ENCODE assay signal across 8 cellular contexts in the genomic region with DNA sequence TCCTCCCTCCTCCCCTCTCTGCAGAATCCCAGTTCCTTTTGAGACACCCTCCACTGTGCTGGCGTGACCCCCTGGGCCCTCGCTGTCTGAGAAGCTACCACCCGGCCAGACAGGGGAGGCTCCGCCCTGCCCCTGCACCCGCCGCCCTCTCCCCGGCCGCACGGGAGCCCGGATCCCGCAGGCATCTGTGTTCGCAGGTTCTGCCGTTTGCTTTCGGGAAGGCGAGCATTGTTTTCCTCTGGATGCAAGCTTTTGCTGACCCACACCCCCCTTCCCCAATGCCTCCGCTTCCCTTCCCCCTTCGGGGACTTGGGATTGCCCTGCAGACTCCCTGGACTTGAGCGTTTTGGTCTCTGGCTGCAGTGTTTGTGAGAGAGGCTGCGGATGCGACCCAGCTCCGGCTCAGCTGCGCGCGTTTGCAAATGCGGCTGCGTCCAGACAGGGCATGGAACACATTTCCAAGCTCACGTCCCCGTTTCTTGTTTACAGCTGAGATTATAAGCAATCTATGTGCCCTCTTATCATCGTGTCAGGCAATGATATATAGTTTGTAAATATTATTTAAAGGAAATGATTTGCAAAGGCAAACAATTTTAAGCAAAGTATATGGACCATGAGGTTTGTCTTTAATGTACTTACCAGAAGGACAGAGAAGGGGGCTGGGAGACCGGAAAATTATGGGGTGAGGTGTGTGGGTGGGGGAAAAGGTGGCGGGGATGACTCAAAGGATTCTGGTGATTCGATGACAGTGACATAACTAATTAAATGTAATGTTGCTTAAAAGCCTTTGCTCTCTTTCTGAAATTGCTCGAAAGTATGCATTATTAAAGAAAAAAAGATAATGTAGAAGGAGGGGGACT.
DNase-seq lines count a peak whose midpoint lies in the region; ATAC-seq and TF ChIP-seq lines count a peak whose summit lies in the region.

No MANE protein-coding gene starts in this region.

- no peaks in the 10 kb centered on the region for H4K20me1 ChIP-seq in BLaER1
- H4K20me1 ChIP-seq in GM23338 (replicated peaks; ENCODE audit: insufficient read depth), result no peaks in the 10 kb centered on the region

- DNase-seq in GM23338 (ENCODE audit: low spot score) (peak; percentile 84), NCI-H1694 treated with DMSO at 0.1 percent for 48 hours (lab: John Stamatoyannopoulos, UW) (peak; percentile 79), fibroblast of mammary gland (ENCODE audit: low read depth) (peak; percentile 64), cortex of kidney (lab: John Stamatoyannopoulos, UW) (no peak)
- peak; percentile 83 for DNase-seq in activated CD8-positive, alpha-beta T cell treated with anti-CD3 and anti-CD28 coated beads for 36 hours

- H3K36me3 ChIP-seq in BLaER1 (no peaks in the 10 kb centered on the region), GM23338 (ENCODE audit: insufficient read depth) (no peaks in the 10 kb centered on the region), muscle layer of duodenum (ENCODE audit: control insufficient read depth in 1 of 2, insufficient read depth in 2 of 2, low read length in 2 of 2) (no peaks in the 10 kb centered on the region), subcutaneous abdominal adipose tissue (ENCODE audit: control insufficient read depth in 5 of 5, insufficient read depth in 5 of 5, low read length in 5 of 5) (no peaks in the 10 kb centered on the region)

- peak overlapping the region; percentile 92 for H3K27ac Mint-ChIP-seq in GM23338
- peak overlapping the region; percentile 77 for H3K27ac Mint-ChIP-seq in activated CD8-positive, alpha-beta T cell treated with anti-CD3 and anti-CD28 coated beads for 36 hours

- H3K27me3 ChIP-seq in BLaER1, result peaks cover 30% of the 10 kb centered on the region
- H3K27me3 ChIP-seq in GM23338 (ENCODE audit: insufficient read depth), result no peaks in the 10 kb centered on the region
- H3K27me3 ChIP-seq in muscle layer of duodenum (ENCODE audit: low read depth, low read length), result no peaks in the 10 kb centered on the region
- H3K27me3 ChIP-seq in subcutaneous abdominal adipose tissue (ENCODE audit: control insufficient read depth in 5 of 5, insufficient read depth in 4 of 5, low read length in 5 of 5), result no peaks in the 10 kb centered on the region

- intact Hi-C loops in activated CD8-positive, alpha-beta T cell treated with anti-CD3 and anti-CD28 coated beads for 36 hours (cut with micrococcal nuclease), result no loop called here

- no peaks in the 10 kb centered on the region for H3K36me3 Mint-ChIP-seq in GM23338 (ENCODE audit: low read depth)
- no peaks in the 10 kb centered on the region for H3K36me3 Mint-ChIP-seq in activated CD8-positive, alpha-beta T cell treated with anti-CD3 and anti-CD28 coated beads for 36 hours (ENCODE audit: low read depth)

- no peaks in the 10 kb centered on the region for H3K79me2 ChIP-seq in GM23338 (replicated peaks; ENCODE audit: insufficient read depth)

- 0 out of 2 replicates have a peak, but pooled peaks cover 9% of the 10 kb centered on the region for H3F3A ChIP-seq in GM23338 (replicated peaks; ENCODE audit: low read depth)

- H3K27ac ChIP-seq in BLaER1, result no peak overlapping the region
- peak overlapping the region; percentile 98 for H3K27ac ChIP-seq in GM23338 (ENCODE audit: low read depth)
- H3K27ac ChIP-seq in muscle layer of duodenum (ENCODE audit: low read length), result no peak overlapping the region
- peak overlapping the region; percentile 80 for H3K27ac ChIP-seq in subcutaneous abdominal adipose tissue (ENCODE audit: low read depth, low read length)

- H3K4me1 Mint-ChIP-seq in GM23338, result peaks cover 27% of the 10 kb centered on the region
- peaks cover 27% of the 10 kb centered on the region for H3K4me1 Mint-ChIP-seq in activated CD8-positive, alpha-beta T cell treated with anti-CD3 and anti-CD28 coated beads for 36 hours (ENCODE audit: low read depth)

- H3K4me3 ChIP-seq in BLaER1 (peak overlapping the region; percentile 51), GM23338 (peak overlapping the region; percentile 73), fibroblast of mammary gland (ENCODE audit: control insufficient read depth, low read depth, low read length) (peak overlapping the region; percentile 68), muscle layer of duodenum (ENCODE audit: low read depth in 1 of 2, low read length in 2 of 2) (peak overlapping the region; percentile 70 to 87), subcutaneous abdominal adipose tissue (ENCODE audit: low read depth in 1 of 5, low read length in 5 of 5) (peak overlapping the region; percentile 73 to 91 (median 82))

- peaks cover 9% of the 10 kb centered on the region; the same call in 1 of the 2 replicates for H3K4me1 ChIP-seq in BLaER1
- H3K4me1 ChIP-seq in GM23338 (ENCODE audit: insufficient read depth), result peaks cover 27% of the 10 kb centered on the region
- peaks cover 5 to 7% of the 10 kb centered on the region in 2 donors for H3K4me1 ChIP-seq in muscle layer of duodenum (ENCODE audit: control insufficient read depth in 1 of 2, insufficient read depth in 2 of 2, low read length in 2 of 2)
- peaks cover 0 to 20% (median 14%) of the 10 kb centered on the region in 5 donors for H3K4me1 ChIP-seq in subcutaneous abdominal adipose tissue (ENCODE audit: control insufficient read depth in 5 of 5, insufficient read depth in 5 of 5, low read length in 5 of 5)

- POLR2A ChIA-PET in activated CD8-positive, alpha-beta T cell treated with anti-CD3 and anti-CD28 coated beads for 36 hours (lab: Charles Lee), result interaction anchor here (1.0 kb wide), 1 partner anchor 805 kb away, joined by 3 read pairs; a partner anchor contains a TSS

- peak; percentile 97 for ATAC-seq in GM23338
- peak; percentile 77 for ATAC-seq in activated CD8-positive, alpha-beta T cell treated with anti-CD3 and anti-CD28 coated beads for 36 hours

- CTCF ChIA-PET in activated CD8-positive, alpha-beta T cell treated with anti-CD3 and anti-CD28 coated beads for 36 hours (lab: Charles Lee), result no interaction called here

- H3K9ac ChIP-seq in BLaER1 (no peak overlapping the region), subcutaneous abdominal adipose tissue (ENCODE audit: low read length in 5 of 5) (peak overlapping the region; percentile 28 to 68 (median 61))

- H3K27me3 Mint-ChIP-seq in GM23338 (ENCODE audit: insufficient read depth, low read depth, poor library complexity), result peaks cover 3% of the 10 kb centered on the region
- peaks cover 50% of the 10 kb centered on the region for H3K27me3 Mint-ChIP-seq in activated CD8-positive, alpha-beta T cell treated with anti-CD3 and anti-CD28 coated beads for 36 hours

- H3K9me2 ChIP-seq in GM23338 (ENCODE audit: insufficient read depth), result 0 out of 2 replicates have a peak, but pooled peaks cover 6% of the 10 kb centered on the region

- TF ChIP-seq CTCF in GM23338 (conservative IDR thresholded peaks at IDR 0.05; ENCODE audit: low read depth in 2 of 2) (no peak), fibroblast of mammary gland (conservative IDR thresholded peaks at IDR 0.05; ENCODE audit: control insufficient read depth, insufficient read depth, low read depth, low read length) (no peak)
- no peak for TF ChIP-seq CTCF in activated CD8-positive, alpha-beta T cell treated with anti-CD3 and anti-CD28 coated beads for 36 hours (IDR thresholded peaks at IDR 0.05)

- H3K4me3 Mint-ChIP-seq in GM23338, result peak overlapping the region; percentile 84
- H3K4me3 Mint-ChIP-seq in activated CD8-positive, alpha-beta T cell treated with anti-CD3 and anti-CD28 coated beads for 36 hours, result peak overlapping the region; percentile 73

- no peaks in the 10 kb centered on the region for H3K9me3 ChIP-seq in BLaER1
- no peaks in the 10 kb centered on the region for H3K9me3 ChIP-seq in muscle layer of duodenum (ENCODE audit: control insufficient read depth in 1 of 2, low read length in 2 of 2)
- no peaks in the 10 kb centered on the region for H3K9me3 ChIP-seq in subcutaneous abdominal adipose tissue (ENCODE audit: control insufficient read depth in 5 of 5, low read length in 5 of 5)

- peak overlapping the region; percentile 97 for H2AFZ ChIP-seq in GM23338

- H3K4me2 ChIP-seq in BLaER1, result peak overlapping the region; percentile 66
- H3K4me2 ChIP-seq in GM23338, result peak overlapping the region; percentile 82

- no peaks in the 10 kb centered on the region for H3K9me3 Mint-ChIP-seq in GM23338
- H3K9me3 Mint-ChIP-seq in activated CD8-positive, alpha-beta T cell treated with anti-CD3 and anti-CD28 coated beads for 36 hours, result no peaks in the 10 kb centered on the region

TF ChIP-seq in GM23338, 12 proteins besides CTCF, POLR2A, EP300 and RAD21:
- TF ChIP-seq ZNF114 (CRISPR knock-in tag; IDR thresholded peaks at IDR 0.05), result no peak
- no peak for TF ChIP-seq STAT1 (IDR thresholded peaks at IDR 0.05; ENCODE audit: unreplicated experiment)
- TF ChIP-seq POLR2AphosphoS5 (IDR thresholded peaks at IDR 0.05; ENCODE audit: low read depth), result peak; percentile 59
- no peak for TF ChIP-seq NANOG (IDR thresholded peaks at IDR 0.05; ENCODE audit: borderline replicate concordance)
- TF ChIP-seq, protein P1, sequence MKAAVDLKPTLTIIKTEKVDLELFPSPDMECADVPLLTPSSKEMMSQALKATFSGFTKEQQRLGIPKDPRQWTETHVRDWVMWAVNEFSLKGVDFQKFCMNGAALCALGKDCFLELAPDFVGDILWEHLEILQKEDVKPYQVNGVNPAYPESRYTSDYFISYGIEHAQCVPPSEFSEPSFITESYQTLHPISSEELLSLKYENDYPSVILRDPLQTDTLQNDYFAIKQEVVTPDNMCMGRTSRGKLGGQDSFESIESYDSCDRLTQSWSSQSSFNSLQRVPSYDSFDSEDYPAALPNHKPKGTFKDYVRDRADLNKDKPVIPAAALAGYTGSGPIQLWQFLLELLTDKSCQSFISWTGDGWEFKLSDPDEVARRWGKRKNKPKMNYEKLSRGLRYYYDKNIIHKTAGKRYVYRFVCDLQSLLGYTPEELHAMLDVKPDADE (IDR thresholded peaks at IDR 0.05), result peak; percentile 41; the same call in 1 of the 2 replicates

Comparison
In these comparisons a context has a peak if more than half of its experiments do, and no peak if none do; other contexts are left out.
1. H3K27ac ChIP-seq: peak in GM23338 (single experiment) and subcutaneous abdominal adipose tissue (single experiment); none in BLaER1 (single experiment) and muscle layer of duodenum (single experiment).
2. Peak in every context shown above with its lines, with median percentiles within 50 percentile points of each other: H3K4me3 ChIP-seq.